ENCODE assay signal across 17 cellular contexts in the genomic region with DNA sequence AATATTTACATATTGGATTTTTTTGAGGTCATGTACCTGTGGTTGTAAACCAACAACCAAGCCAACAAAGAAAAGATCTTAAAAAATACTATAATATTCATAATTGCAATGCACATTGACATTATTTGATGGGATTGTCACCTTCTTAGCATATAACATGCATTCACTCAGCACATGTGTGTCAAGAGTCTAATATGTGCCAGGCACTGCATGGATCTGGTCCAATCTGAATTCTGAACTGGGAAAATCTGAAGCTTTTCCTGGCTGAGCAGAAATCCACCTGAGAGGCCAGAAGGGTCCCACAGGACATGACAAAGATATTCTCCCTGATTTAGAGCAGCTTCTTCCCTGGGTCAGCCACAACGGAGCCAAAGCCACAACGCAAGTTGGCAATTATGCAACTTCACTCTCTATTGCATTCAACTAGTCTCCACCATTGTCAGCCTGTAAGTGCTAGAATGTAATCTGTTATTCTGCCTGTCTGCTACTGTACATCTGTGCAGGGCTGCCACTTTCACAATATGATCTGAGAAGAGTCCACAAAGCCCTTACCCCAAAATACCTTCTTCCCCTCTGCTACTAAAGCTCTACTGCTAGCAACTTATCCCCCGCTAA. TPM values are rescaled to one million over a fixed set of nuclear protein-coding genes. Genes with fewer than 3 reads are reported as not detected.
"Had no signal": no experiment of that assay in that cellular context is flagged by ENCODE, and none has a peak within 500 bp of the region (broad histone marks: within the 10 kb centered on the region; RNA-seq: fewer than 3 reads in every experiment).

No MANE protein-coding gene starts in this region.

- H3K9me3 ChIP-seq: adrenal gland, lower lobe of right lung, stomach, thoracic aorta had no signal

- H3K36me3 ChIP-seq: adrenal gland, lower lobe of right lung, stomach, thoracic aorta had no signal

- H3K4me3 Mint-ChIP-seq: nephron progenitor cell; T-helper 2 cell treated with Interferon-gamma antibody and Interleukin-4, amounts not matched to agents 5 μg/mL and 100 μg/mL, for 36 hours had no signal

- DNase-seq: activated naive CD4-positive, alpha-beta T cell treated with anti-CD3 and anti-CD28 coated beads, Interleukin-2, amount 50 U/mL, for 16 hours; adrenal gland; dermis blood vessel endothelial cell; foreskin melanocyte; head of caudate nucleus; lower lobe of right lung; nephron progenitor cell; occipital lobe; stimulated activated CD4-positive, alpha-beta T cell treated with anti-CD3 and anti-CD28 coated beads, Interleukin-1b, Interleukin-23, amount 100 ng/mL, for 48 hours; stomach had no signal

- H3K4me3 ChIP-seq: adrenal gland, lower lobe of right lung, stomach, thoracic aorta had no signal

- H3K9me3 Mint-ChIP-seq: activated T-helper 2 cell treated with anti-CD3 and anti-CD28 coated beads, Interferon-gamma antibody, Interleukin-2, Interleukin-4, amounts not matched to agents 10 μg/mL and 5 μg/mL and 100 μg/mL, durations not matched to agents 14 hours and 24 hours and 36 hours; T-helper 2 cell treated with Interferon-gamma antibody and Interleukin-4, amounts not matched to agents 5 μg/mL and 100 μg/mL, for 36 hours had no signal

- H3K27ac ChIP-seq: adrenal gland, epithelial cell of prostate, lower lobe of right lung, stomach, thoracic aorta had no signal

- ATAC-seq: activated CD4-positive, CD25-positive, alpha-beta regulatory T cell treated with anti-CD3 and anti-CD28 coated beads, Interleukin-2, amount 50 U/mL, for 24 hours; lower lobe of right lung had no signal

- H3K27ac Mint-ChIP-seq: activated T-helper 2 cell treated with anti-CD3 and anti-CD28 coated beads, Interferon-gamma antibody, Interleukin-2, Interleukin-4, amounts not matched to agents 10 μg/mL and 5 μg/mL and 100 μg/mL, durations not matched to agents 14 hours and 24 hours and 36 hours; nephron progenitor cell; T-helper 2 cell treated with Interferon-gamma antibody and Interleukin-4, amounts not matched to agents 5 μg/mL and 100 μg/mL, for 36 hours had no signal

- H3K4me1 ChIP-seq: adrenal gland, lower lobe of right lung, stomach had no signal

RNA-seq across cellular contexts. Expression of gene DDO, which starts 17.0 kb away (rescaled TPM):
- total RNA-seq: activated T-helper 2 cell treated with anti-CD3 and anti-CD28 coated beads, Interferon-gamma antibody, Interleukin-2, Interleukin-4, amounts not matched to agents 10 μg/mL and 5 μg/mL and 100 μg/mL, durations not matched to agents 14 hours and 24 hours and 36 hours; chondrocyte had no signal

RNA-seq across cellular contexts. Expression of gene SLC22A16, which starts 44.0 kb away (rescaled TPM):
- total RNA-seq: activated T-helper 2 cell treated with anti-CD3 and anti-CD28 coated beads, Interferon-gamma antibody, Interleukin-2, Interleukin-4, amounts not matched to agents 10 μg/mL and 5 μg/mL and 100 μg/mL, durations not matched to agents 14 hours and 24 hours and 36 hours; chondrocyte; dermis blood vessel endothelial cell; fibroblast of lung had no signal
